ENCODE assay signal across 9 cellular contexts in genomic region chr2:227939271-227940027, GRCh38.
DNase-seq lines count a peak whose midpoint lies in the region; ATAC-seq and TF ChIP-seq lines count a peak whose summit lies in the region.
"Had no signal": no experiment of that assay in that cellular context is flagged by ENCODE, and none has a peak within 500 bp of the region (broad histone marks: within the 10 kb centered on the region; RNA-seq: fewer than 3 reads in every experiment).

No MANE protein-coding gene starts in this region.

- H3K4me1 ChIP-seq in osteoblast (ENCODE audit: insufficient read depth, low read length) = no peaks in the 10 kb centered on the region

- H3K4me2 ChIP-seq in osteoblast (ENCODE audit: insufficient read depth, low read length) = peak overlapping the region; percentile 78

- TF ChIP-seq CTCF in HFFc6 (IDR thresholded peaks at IDR 0.05) = peak; percentile 74
- TF ChIP-seq CTCF in epithelial cell of esophagus (IDR thresholded peaks at IDR 0.05; ENCODE audit: insufficient read depth, low read depth, low read length, missing control alignments) = peak; percentile 65
- TF ChIP-seq CTCF in osteoblast (IDR thresholded peaks at IDR 0.05; ENCODE audit: extremely low read depth, low read depth, low read length) = peak; percentile 70

- no peaks in the 10 kb centered on the region for H3K36me3 ChIP-seq in osteoblast (ENCODE audit: insufficient read depth, low read length)

- no peaks in the 10 kb centered on the region for H3K79me2 ChIP-seq in osteoblast (ENCODE audit: insufficient read depth, low read length)

- no peak overlapping the region for H3K27ac Mint-ChIP-seq in HFFc6

- peak overlapping the region; percentile 75 for H2AFZ ChIP-seq in osteoblast (ENCODE audit: low read length)

- H3K4me1 Mint-ChIP-seq in HFFc6 (ENCODE audit: low read depth) = peaks cover 7% of the 10 kb centered on the region

- no peaks in the 10 kb centered on the region for H3K9me3 Mint-ChIP-seq in HFFc6

- peak; percentile 6 for DNase-seq in GDM1 (lab: John Stamatoyannopoulos, UW)
- peak; percentile 27 for DNase-seq in HFFc6
- DNase-seq in NOMO-1 treated with DMSO at 0.1 percent for 48 hours (lab: John Stamatoyannopoulos, UW; ENCODE audit: unreplicated experiment) = peak; percentile 13
- DNase-seq in epithelial cell of esophagus (ENCODE audit: low read depth) = peak; percentile 60
- DNase-seq in osteoblast (ENCODE audit: insufficient read length, low spot score, missing footprints) = peak; percentile 41
- no peak for DNase-seq in activated CD4-positive, alpha-beta T cell treated with anti-CD3 and anti-CD28 coated beads, Interleukin-2, amount 50 U/mL, for 4 hours
- DNase-seq: right cardiac atrium had no signal

- H3K4me3 ChIP-seq in epithelial cell of esophagus (ENCODE audit: low read length) = no peak overlapping the region
- H3K4me3 ChIP-seq in osteoblast (ENCODE audit: insufficient read depth, low read length) = peak overlapping the region; percentile 52

- no peaks in the 10 kb centered on the region for H3K27me3 ChIP-seq in osteoblast (ENCODE audit: insufficient read depth, low read length)

- ATAC-seq in HG03045 (IDR thresholded peaks at IDR 0.05; ENCODE audit: unreplicated experiment) (no peak), HG03469 (IDR thresholded peaks at IDR 0.05; ENCODE audit: unreplicated experiment) (no peak)

- H3K36me3 Mint-ChIP-seq in HFFc6 (ENCODE audit: low read depth) = no peaks in the 10 kb centered on the region

- no peaks in the 10 kb centered on the region for H3K9me3 ChIP-seq in osteoblast (ENCODE audit: low read depth, low read length)

- peaks cover under 1% of the 10 kb centered on the region; the same call in 1 of the 2 replicates for H3K27me3 Mint-ChIP-seq in HFFc6 (ENCODE audit: insufficient read depth)

- no peaks in the 10 kb centered on the region for H4K20me1 ChIP-seq in osteoblast (ENCODE audit: insufficient read depth, low read length)

- H3K27ac ChIP-seq in osteoblast (ENCODE audit: low read depth, low read length) = no peak overlapping the region

- peak overlapping the region; percentile 68 for H3K4me3 Mint-ChIP-seq in HFFc6

Comparison
In these comparisons a context has a peak if more than half of its experiments do, and no peak if none do; other contexts are left out.
1. DNase-seq: peak in GDM1 (single experiment), HFFc6 (single experiment), NOMO-1 treated with DMSO at 0.1 percent for 48 hours (single experiment), epithelial cell of esophagus (single experiment) and osteoblast (single experiment); none in activated CD4-positive, alpha-beta T cell treated with anti-CD3 and anti-CD28 coated beads, Interleukin-2, amount 50 U/mL, for 4 hours (0 of 2).
2. Peak in every context shown above with its lines, with median percentiles within 50 percentile points of each other: CTCF ChIP-seq.